In the genomic region with DNA sequence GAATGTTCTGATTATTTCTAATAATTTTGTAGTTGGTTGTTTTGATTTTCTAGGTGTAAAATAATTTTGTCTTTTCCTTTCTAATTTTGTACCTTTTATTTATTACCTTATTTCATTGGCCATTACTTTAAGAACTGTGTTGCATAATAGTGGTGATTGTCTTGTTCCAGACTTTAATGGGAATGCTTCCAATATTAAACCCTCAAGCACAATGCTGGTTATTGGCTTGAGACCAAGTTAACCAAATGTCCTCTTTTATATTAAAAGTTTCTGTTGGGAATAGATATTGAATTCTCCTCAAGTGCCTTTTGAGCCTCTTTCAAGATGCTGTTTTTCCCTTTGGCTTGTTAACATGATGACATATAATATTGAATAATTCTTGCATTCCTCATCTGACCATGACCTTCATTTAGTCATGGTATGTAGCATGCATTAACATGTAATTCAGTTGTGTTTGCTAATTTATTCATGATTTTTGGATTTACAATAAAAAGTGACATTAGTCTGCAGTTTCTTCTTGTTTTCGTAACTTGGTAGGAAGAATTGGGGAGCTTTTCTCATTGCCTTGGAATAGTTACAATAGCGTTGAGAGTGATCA, we compare ENCODE assay signal across 1 cellular context.
TF ChIP-seq lines count a peak whose summit lies in the region.

No MANE protein-coding gene starts in this region.

TF ChIP-seq in SK-N-SH treated with all-trans-retinoic acid at 6 μM for 48 hours, 23 proteins besides CTCF, POLR2A, EP300 and RAD21 (continued from another document):
- no peak for TF ChIP-seq TOX (CRISPR knock-in tag; IDR thresholded peaks at IDR 0.05; ENCODE audit: borderline replicate concordance)
- no peak for TF ChIP-seq GLIS3 (CRISPR knock-in tag; IDR thresholded peaks at IDR 0.05)
- TF ChIP-seq OSR1 (CRISPR knock-in tag; IDR thresholded peaks at IDR 0.05) = no peak
- TF ChIP-seq ISL1 (CRISPR knock-in tag; IDR thresholded peaks at IDR 0.05) = no peak
- TF ChIP-seq ZC3H10 (CRISPR knock-in tag; IDR thresholded peaks at IDR 0.05) = no peak
- no peak for TF ChIP-seq TCF4 (CRISPR knock-in tag; IDR thresholded peaks at IDR 0.05; ENCODE audit: borderline replicate concordance)
- TF ChIP-seq RARB (CRISPR knock-in tag; IDR thresholded peaks at IDR 0.05) = no peak
- no peak for TF ChIP-seq ARNTL (CRISPR knock-in tag; IDR thresholded peaks at IDR 0.05; ENCODE audit: borderline replicate concordance, low read depth)
- TF ChIP-seq ESRRG (CRISPR knock-in tag; IDR thresholded peaks at IDR 0.05) = no peak
- no peak for TF ChIP-seq CSRNP3 (CRISPR knock-in tag; IDR thresholded peaks at IDR 0.05)
TF ChIP-seq in SK-N-SH treated with all-trans-retinoic acid at 6 μM for 48 hours: peak in this region for 0.
